In the genomic region with DNA sequence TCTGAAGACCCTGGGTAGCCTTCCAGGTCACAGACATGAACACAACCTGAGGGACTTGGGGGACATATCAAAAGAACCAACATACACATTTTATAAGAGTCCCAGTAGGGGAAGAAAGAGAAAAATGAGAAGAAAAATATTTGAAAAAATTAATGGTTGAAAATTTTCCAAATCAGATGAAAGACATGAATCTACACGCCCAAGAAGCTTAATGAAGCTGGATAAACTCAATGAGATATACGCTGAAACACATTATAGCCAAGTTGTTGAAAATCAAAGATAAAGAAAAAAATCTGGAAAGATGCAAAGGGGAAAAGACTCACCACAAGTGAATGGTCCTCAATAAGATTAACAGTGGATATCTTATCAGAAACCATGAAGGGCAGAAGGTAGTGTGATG, we compare ENCODE assay signal across 30 cellular contexts.
"Had no signal": no experiment of that assay in that cellular context is flagged by ENCODE, and none has a peak within 500 bp of the region (broad histone marks: within the 10 kb centered on the region; RNA-seq: fewer than 3 reads in every experiment).

No MANE protein-coding gene starts in this region.

- H3K9me3 ChIP-seq: adrenal gland, body of pancreas had no signal

- H3K4me3 ChIP-seq: adrenal gland, ascending aorta, body of pancreas, breast epithelium, cardiac muscle cell had no signal

- DNase-seq: activated effector memory CD4-positive, alpha-beta T cell treated with anti-CD3 and anti-CD28 coated beads, Interleukin-2, amount 50 U/mL, for 16 hours; activated effector memory CD4-positive, alpha-beta T cell treated with Interleukin-2 at 50 U/mL for 16 hours; activated gamma-delta T cell; activated gamma-delta T cell treated with Interleukin-2 at 50 U/mL for 16 hours; activated naive CD4-positive, alpha-beta T cell; activated naive CD4-positive, alpha-beta T cell treated with anti-CD3 and anti-CD28 coated beads for 36 hours; activated naive CD4-positive, alpha-beta T cell treated with anti-CD3 and anti-CD28 coated beads, Interleukin-2, amount 10 ng/mL, durations not matched to agents 7 days and 5 days; activated naive CD4-positive, alpha-beta T cell treated with anti-CD3 and anti-CD28 coated beads, Interleukin-2, amount 50 U/mL, for 16 hours; activated naive CD4-positive, alpha-beta T cell treated with Interleukin-2 at 50 U/mL for 16 hours; activated naive CD8-positive, alpha-beta T cell treated with anti-CD3 and anti-CD28 coated beads for 36 hours; activated naive CD8-positive, alpha-beta T cell treated with anti-CD3 and anti-CD28 coated beads, Interleukin-2, amount 10 ng/mL, durations not matched to agents 7 days and 5 days; activated naive CD8-positive, alpha-beta T cell treated with anti-CD3 and anti-CD28 coated beads, Interleukin-2, amount 50 U/mL, for 24 hours; activated T-cell treated with anti-CD3 and anti-CD28 coated beads, Interleukin-2, amount 50 U/mL, for 1 hour; activated T-cell treated with anti-CD3 and anti-CD28 coated beads, Interleukin-2, amount 50 U/mL, for 24 hours; activated T-cell treated with anti-CD3 and anti-CD28 coated beads, Interleukin-2, amount 50 U/mL, for 4 hours; activated T-cell treated with anti-CD3 and anti-CD28 coated beads, Interleukin-2, amount 50 U/mL, for 48 hours; activated T-cell treated with anti-CD3 and anti-CD28 coated beads, Interleukin-2, amount 50 U/mL, for 72 hours; adrenal gland; amniotic stem cell; amygdala; anterior cingulate cortex; aorta; body of pancreas; brain microvascular endothelial cell; caudate nucleus; central memory CD4-positive, alpha-beta T cell; cerebellar nuclear complex had no signal

- H3K36me3 ChIP-seq: adrenal gland, brain microvascular endothelial cell, breast epithelium, cardiac muscle cell had no signal

- H3K27ac ChIP-seq: adrenal gland, ascending aorta, body of pancreas, brain microvascular endothelial cell, breast epithelium, cardiac muscle cell had no signal

- H3K4me1 ChIP-seq: ascending aorta, body of pancreas, breast epithelium had no signal
